Comparison of ENCODE assay signal across 14 cellular contexts in the genomic region with DNA sequence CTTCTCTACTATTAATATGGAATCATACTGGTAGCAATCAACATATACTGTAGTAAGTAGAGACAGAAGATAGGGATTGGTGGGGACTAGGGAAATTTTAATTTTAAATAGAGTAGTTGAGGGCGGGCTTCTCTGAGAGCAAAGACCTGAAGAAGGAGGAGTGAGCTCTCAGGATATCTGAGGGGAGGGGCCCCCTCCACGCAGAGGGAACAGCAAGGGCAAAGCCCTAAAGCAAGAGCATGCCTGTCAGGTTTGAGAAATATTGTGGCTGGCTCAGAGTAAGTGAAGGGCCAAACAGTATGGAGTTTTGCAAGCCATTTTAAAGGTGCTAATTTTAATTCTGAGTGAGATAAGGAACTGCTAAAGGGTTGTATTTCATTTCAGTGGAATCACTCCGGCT.
DNase-seq lines count a peak whose midpoint lies in the region; ATAC-seq and TF ChIP-seq lines count a peak whose summit lies in the region.
"Had no signal": no experiment of that assay in that cellular context is flagged by ENCODE, and none has a peak within 500 bp of the region (broad histone marks: within the 10 kb centered on the region; RNA-seq: fewer than 3 reads in every experiment).

No MANE protein-coding gene starts in this region.

- ATAC-seq in CD4-positive, CD25-positive, alpha-beta regulatory T cell (ENCODE audit: low read depth in 2 of 2), result no peak
- peak; percentile 29 to 58 (median 54) for ATAC-seq in T-cell (replicated peaks in 1 of 4)
- ATAC-seq in memory B cell (ENCODE audit: low read depth), result no peak
- ATAC-seq in body of pancreas, result no peak
- ATAC-seq in GM18870 (IDR thresholded peaks at IDR 0.05; ENCODE audit: unreplicated experiment), result no peak

- POLR2A ChIA-PET in activated CD4-positive, alpha-beta memory T cell treated with anti-CD3 and anti-CD28 coated beads for 36 hours (lab: Charles Lee), result no interaction called here
- POLR2A ChIA-PET in activated CD4-positive, alpha-beta memory T cell treated with anti-CD3 and anti-CD28 coated beads, Interleukin-2, amount 10 ng/mL, durations not matched to agents 7 days and 5 days (lab: Charles Lee), result interaction anchor here (1.9 kb wide), 1 partner anchor 64 kb away, joined by 11 read pairs; the partner anchor contains the start of gene PCNX1
- POLR2A ChIA-PET in T-cell (lab: Charles Lee), result no interaction called here

- no peaks in the 10 kb centered on the region for H3K27me3 Mint-ChIP-seq in activated CD4-positive, alpha-beta memory T cell treated with anti-CD3 and anti-CD28 coated beads for 36 hours
- H3K27me3 Mint-ChIP-seq in activated CD4-positive, alpha-beta memory T cell treated with anti-CD3 and anti-CD28 coated beads, Interleukin-2, amount 10 ng/mL, durations not matched to agents 7 days and 5 days, result no peaks in the 10 kb centered on the region
- no peaks in the 10 kb centered on the region for H3K27me3 Mint-ChIP-seq in CD4-positive, CD25-positive, alpha-beta regulatory T cell
- no peaks in the 10 kb centered on the region for H3K27me3 Mint-ChIP-seq in T-cell
- no peaks in the 10 kb centered on the region for H3K27me3 Mint-ChIP-seq in memory B cell

- no peaks in the 10 kb centered on the region for H3K9me3 ChIP-seq in CD4-positive, CD25-positive, alpha-beta regulatory T cell (ENCODE audit: control insufficient read depth in 2 of 2, low read length in 2 of 2)
- no peaks in the 10 kb centered on the region for H3K9me3 ChIP-seq in body of pancreas
- H3K9me3 ChIP-seq: A549, BLaER1, vagina had no signal

- H3K9me3 Mint-ChIP-seq in activated CD4-positive, alpha-beta memory T cell treated with anti-CD3 and anti-CD28 coated beads for 36 hours, result no peaks in the 10 kb centered on the region
- no peaks in the 10 kb centered on the region for H3K9me3 Mint-ChIP-seq in activated CD4-positive, alpha-beta memory T cell treated with anti-CD3 and anti-CD28 coated beads, Interleukin-2, amount 10 ng/mL, durations not matched to agents 7 days and 5 days
- no peaks in the 10 kb centered on the region for H3K9me3 Mint-ChIP-seq in CD4-positive, CD25-positive, alpha-beta regulatory T cell
- H3K9me3 Mint-ChIP-seq in T-cell (no peaks in the 10 kb centered on the region), memory B cell (no peaks in the 10 kb centered on the region)
- H3K9me3 Mint-ChIP-seq: nephron had no signal

- no peak overlapping the region for H3K4me3 Mint-ChIP-seq in activated CD4-positive, alpha-beta memory T cell treated with anti-CD3 and anti-CD28 coated beads for 36 hours
- no peak overlapping the region for H3K4me3 Mint-ChIP-seq in activated CD4-positive, alpha-beta memory T cell treated with anti-CD3 and anti-CD28 coated beads, Interleukin-2, amount 10 ng/mL, durations not matched to agents 7 days and 5 days
- peak overlapping the region in 1 of 4 donors; percentile 39 for H3K4me3 Mint-ChIP-seq in CD4-positive, CD25-positive, alpha-beta regulatory T cell
- H3K4me3 Mint-ChIP-seq in T-cell, result no peak overlapping the region
- H3K4me3 Mint-ChIP-seq in memory B cell, result no peak overlapping the region
- H3K4me3 Mint-ChIP-seq: nephron had no signal

- 77 to 82% methylated on average over 3 of the region's 3 CpGs for WGBS in body of pancreas, 2 donors

- CTCF ChIA-PET in activated CD4-positive, alpha-beta memory T cell treated with anti-CD3 and anti-CD28 coated beads for 36 hours (lab: Charles Lee), result interaction anchor here (0.6 to 6.3 kb wide), 7 partner anchors 17 to 163 kb away, joined by 4 to 42 read pairs (median 10); partner anchors contain the start of gene PCNX1
- CTCF ChIA-PET in activated CD4-positive, alpha-beta memory T cell treated with anti-CD3 and anti-CD28 coated beads, Interleukin-2, amount 10 ng/mL, durations not matched to agents 7 days and 5 days (lab: Charles Lee), result interaction anchor here (0.6 to 0.8 kb wide), 2 partner anchors 64 to 373 kb away, joined by 3 read pairs; partner anchors contain the start of gene PCNX1
- CTCF ChIA-PET in T-cell (lab: Charles Lee), result interaction anchor here (0.5 to 3.6 kb wide), 5 partner anchors 9 to 609 kb away, joined by 3 to 36 read pairs (median 6); partner anchors contain the start of gene PCNX1 (in 1 of the 2)

- no peak for DNase-seq in activated CD4-positive, alpha-beta memory T cell treated with anti-CD3 and anti-CD28 coated beads for 36 hours
- DNase-seq in activated CD4-positive, alpha-beta memory T cell treated with anti-CD3 and anti-CD28 coated beads, Interleukin-2, amount 10 ng/mL, durations not matched to agents 7 days and 5 days, result no peak
- DNase-seq in CD4-positive, CD25-positive, alpha-beta regulatory T cell, result no peak
- peak in 1 of 34 experiments; percentile 7 for DNase-seq in T-cell
- no peak for DNase-seq in memory B cell (ENCODE audit: low spot score in 2 of 2)
- no peak for DNase-seq in body of pancreas
- no peak for DNase-seq in H4 (ENCODE audit: low spot score)
- DNase-seq: SIG-M5 had no signal

- peaks cover 39% of the 10 kb centered on the region for H3K4me1 Mint-ChIP-seq in activated CD4-positive, alpha-beta memory T cell treated with anti-CD3 and anti-CD28 coated beads for 36 hours (ENCODE audit: low read depth)
- H3K4me1 Mint-ChIP-seq in activated CD4-positive, alpha-beta memory T cell treated with anti-CD3 and anti-CD28 coated beads, Interleukin-2, amount 10 ng/mL, durations not matched to agents 7 days and 5 days, result peaks cover 20% of the 10 kb centered on the region
- peaks cover 31 to 78% (median 58%) of the 10 kb centered on the region in 4 donors for H3K4me1 Mint-ChIP-seq in CD4-positive, CD25-positive, alpha-beta regulatory T cell
- H3K4me1 Mint-ChIP-seq in T-cell (peaks cover 48 to 62% (median 62%) of the 10 kb centered on the region in 3 donors), memory B cell (peaks cover 5% of the 10 kb centered on the region)

- H3K27ac Mint-ChIP-seq in activated CD4-positive, alpha-beta memory T cell treated with anti-CD3 and anti-CD28 coated beads for 36 hours, result peak overlapping the region; percentile 11
- H3K27ac Mint-ChIP-seq in activated CD4-positive, alpha-beta memory T cell treated with anti-CD3 and anti-CD28 coated beads, Interleukin-2, amount 10 ng/mL, durations not matched to agents 7 days and 5 days, result no peak overlapping the region
- peak overlapping the region; percentile 31 to 74 (median 55) for H3K27ac Mint-ChIP-seq in CD4-positive, CD25-positive, alpha-beta regulatory T cell
- H3K27ac Mint-ChIP-seq in T-cell, result peak overlapping the region; percentile 63 to 66
- H3K27ac Mint-ChIP-seq in memory B cell, result peak overlapping the region; percentile 3

- H3K4me1 ChIP-seq in CD4-positive, CD25-positive, alpha-beta regulatory T cell (ENCODE audit: control insufficient read depth, insufficient read depth, low read length, poor library complexity, severe bottlenecking), result peaks cover 35% of the 10 kb centered on the region
- H3K4me1 ChIP-seq in body of pancreas, result no peaks in the 10 kb centered on the region

- TF ChIP-seq POLR2A in body of pancreas (IDR thresholded peaks at IDR 0.05), result no peak

- no peak for TF ChIP-seq CTCF in body of pancreas (IDR thresholded peaks at IDR 0.05)

- H3K27me3 ChIP-seq in CD4-positive, CD25-positive, alpha-beta regulatory T cell (ENCODE audit: control insufficient read depth, insufficient read depth, low read length), result no peaks in the 10 kb centered on the region
- H3K27me3 ChIP-seq in body of pancreas, result no peaks in the 10 kb centered on the region
- H3K27me3 ChIP-seq: BLaER1, vagina had no signal

- intact Hi-C loops in activated CD4-positive, alpha-beta memory T cell treated with anti-CD3 and anti-CD28 coated beads for 36 hours (cut with micrococcal nuclease), result no loop called here
- intact Hi-C loops in body of pancreas (cut with DNase I), result loop anchor here (10.0 kb wide), 1 partner anchor 147 kb away; no protein-coding TSS in a partner anchor

- H3K36me3 Mint-ChIP-seq in activated CD4-positive, alpha-beta memory T cell treated with anti-CD3 and anti-CD28 coated beads for 36 hours, result peaks cover 15% of the 10 kb centered on the region
- peaks cover 17% of the 10 kb centered on the region for H3K36me3 Mint-ChIP-seq in activated CD4-positive, alpha-beta memory T cell treated with anti-CD3 and anti-CD28 coated beads, Interleukin-2, amount 10 ng/mL, durations not matched to agents 7 days and 5 days (ENCODE audit: low read depth)
- H3K36me3 Mint-ChIP-seq in CD4-positive, CD25-positive, alpha-beta regulatory T cell, result peaks cover 26% of the 10 kb centered on the region
- H3K36me3 Mint-ChIP-seq in T-cell (peaks cover 23% of the 10 kb centered on the region), memory B cell (peaks cover 17% of the 10 kb centered on the region)

- peaks cover 34% of the 10 kb centered on the region for H3K36me3 ChIP-seq in CD4-positive, CD25-positive, alpha-beta regulatory T cell (ENCODE audit: control insufficient read depth, insufficient read depth, low read length)
- peaks cover 0 to 3% of the 10 kb centered on the region in 2 donors for H3K36me3 ChIP-seq in body of pancreas (replicated peaks in 1 of 2; ENCODE audit: insufficient read depth in 1 of 2, low read depth in 2 of 2)

- H3K27ac ChIP-seq in CD4-positive, CD25-positive, alpha-beta regulatory T cell (ENCODE audit: insufficient read depth, low read length, poor library complexity, severe bottlenecking), result no peak overlapping the region
- no peak overlapping the region for H3K27ac ChIP-seq in body of pancreas
- H3K27ac ChIP-seq: A549, BLaER1, GM23248, vagina had no signal

- no peak overlapping the region for H3K4me3 ChIP-seq in CD4-positive, CD25-positive, alpha-beta regulatory T cell (ENCODE audit: low read depth, low read length)
- H3K4me3 ChIP-seq in body of pancreas, result no peak overlapping the region
- H3K4me3 ChIP-seq: A549, BLaER1, GM23248, vagina had no signal

Comparison
In these comparisons a context has a peak if more than half of its experiments do, and no peak if none do; other contexts are left out.
1. ATAC-seq: peak in T-cell (4 of 4); none in CD4-positive, CD25-positive, alpha-beta regulatory T cell (0 of 2), memory B cell (single experiment), body of pancreas (single experiment) and GM18870 (single experiment).